In the genomic region with DNA sequence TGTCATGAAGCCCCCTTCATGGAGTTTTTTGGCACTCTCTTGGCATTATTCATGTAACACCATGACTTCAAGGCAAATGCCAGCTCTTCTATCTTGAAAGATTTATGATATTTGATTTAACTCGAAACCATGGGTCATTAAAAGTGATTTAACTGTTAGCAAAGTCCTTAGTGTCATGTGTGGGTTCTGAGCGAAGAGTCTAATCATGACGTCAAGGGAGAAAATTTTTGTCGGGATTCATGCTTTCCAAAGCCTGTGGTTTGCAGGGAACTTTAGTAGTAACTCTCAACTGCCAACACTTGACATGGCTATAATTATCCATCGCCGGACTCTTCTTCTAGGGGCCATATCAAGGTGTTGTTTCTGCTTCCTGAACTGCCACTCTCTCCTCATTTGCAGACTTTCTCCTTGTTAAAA, we compare ENCODE assay signal across 32 cellular contexts. TPM values are rescaled to one million over a fixed set of nuclear protein-coding genes. Genes with fewer than 3 reads are reported as not detected.
"Had no signal": no experiment of that assay in that cellular context is flagged by ENCODE, and none has a peak within 500 bp of the region (broad histone marks: within the 10 kb centered on the region; RNA-seq: fewer than 3 reads in every experiment).

No MANE protein-coding gene starts in this region.

- H3K27ac ChIP-seq: epithelial cell of prostate, esophagus squamous epithelium, foreskin keratinocyte, neural progenitor cell, suprapubic skin, tibial artery, upper lobe of right lung had no signal

- ATAC-seq: foreskin keratinocyte; naive thymus-derived CD8-positive, alpha-beta T cell; upper lobe of right lung had no signal

- H3K4me1 ChIP-seq: esophagus squamous epithelium, neural progenitor cell, suprapubic skin had no signal

- FAIRE-seq: bronchial epithelial cell, colon, endometrium, islet of Langerhans had no signal

- H3K4me3 ChIP-seq: esophagus squamous epithelium, neural progenitor cell, right atrium auricular region, suprapubic skin, tibial artery, upper lobe of right lung had no signal

- H3K4me1 Mint-ChIP-seq: activated CD4-positive, alpha-beta memory T cell treated with anti-CD3 and anti-CD28 coated beads, Interleukin-2, amount 10 ng/mL, durations not matched to agents 7 days and 5 days; activated CD4-positive, alpha-beta T cell treated with anti-CD3 and anti-CD28 coated beads, Interleukin-2, amount 10 ng/mL, durations not matched to agents 7 days and 5 days; activated naive CD4-positive, alpha-beta T cell treated with anti-CD3 and anti-CD28 coated beads, Interleukin-2, amount 10 ng/mL, durations not matched to agents 7 days and 5 days; activated naive CD8-positive, alpha-beta T cell treated with anti-CD3 and anti-CD28 coated beads, Interleukin-2, amount 10 ng/mL, durations not matched to agents 7 days and 5 days; memory B cell; naive thymus-derived CD8-positive, alpha-beta T cell had no signal

- H3K9me3 Mint-ChIP-seq: activated CD4-positive, alpha-beta memory T cell treated with anti-CD3 and anti-CD28 coated beads, Interleukin-2, amount 10 ng/mL, durations not matched to agents 7 days and 5 days; activated CD4-positive, alpha-beta T cell treated with anti-CD3 and anti-CD28 coated beads, Interleukin-2, amount 10 ng/mL, durations not matched to agents 7 days and 5 days; activated naive CD4-positive, alpha-beta T cell treated with anti-CD3 and anti-CD28 coated beads, Interleukin-2, amount 10 ng/mL, durations not matched to agents 7 days and 5 days; activated naive CD8-positive, alpha-beta T cell treated with anti-CD3 and anti-CD28 coated beads, Interleukin-2, amount 10 ng/mL, durations not matched to agents 7 days and 5 days; activated T-cell treated with anti-CD3 and anti-CD28 coated beads, Interleukin-2, amount 50 U/mL, for 24 hours; T-helper 1 cell treated with Interleukin-12 subunit alpha and Interleukin-12 subunit beta and Interleukin-4 antibody, amounts not matched to agents 30 μg/mL and 1 μg/mL, for 36 hours had no signal

- H3K9me3 ChIP-seq: esophagus squamous epithelium, right atrium auricular region, suprapubic skin, tibial artery, upper lobe of right lung had no signal

- H3K27ac Mint-ChIP-seq: activated CD4-positive, alpha-beta memory T cell treated with anti-CD3 and anti-CD28 coated beads, Interleukin-2, amount 10 ng/mL, durations not matched to agents 7 days and 5 days; activated CD4-positive, alpha-beta T cell treated with anti-CD3 and anti-CD28 coated beads, Interleukin-2, amount 10 ng/mL, durations not matched to agents 7 days and 5 days; activated naive CD4-positive, alpha-beta T cell treated with anti-CD3 and anti-CD28 coated beads, Interleukin-2, amount 10 ng/mL, durations not matched to agents 7 days and 5 days; activated naive CD8-positive, alpha-beta T cell treated with anti-CD3 and anti-CD28 coated beads, Interleukin-2, amount 10 ng/mL, durations not matched to agents 7 days and 5 days; activated T-cell treated with anti-CD3 and anti-CD28 coated beads, Interleukin-2, amount 50 U/mL, for 24 hours; memory B cell; naive thymus-derived CD8-positive, alpha-beta T cell; neural progenitor cell; T-helper 1 cell treated with Interleukin-12 subunit alpha and Interleukin-12 subunit beta and Interleukin-4 antibody, amounts not matched to agents 30 μg/mL and 1 μg/mL, for 36 hours had no signal

- H2AFZ ChIP-seq: neural progenitor cell had no signal

- H3K27me3 ChIP-seq: esophagus squamous epithelium, right atrium auricular region, suprapubic skin, tibial artery, upper lobe of right lung had no signal

- H3K4me2 ChIP-seq: neural progenitor cell had no signal

- H3K9ac ChIP-seq: neural progenitor cell had no signal

- DNase-seq: activated CD4-positive, alpha-beta memory T cell treated with anti-CD3 and anti-CD28 coated beads, Interleukin-2, amount 10 ng/mL, durations not matched to agents 7 days and 5 days; activated CD4-positive, alpha-beta T cell treated with anti-CD3 and anti-CD28 coated beads, Interleukin-2, amount 10 ng/mL, durations not matched to agents 7 days and 5 days; activated CD4-positive, CD25-positive, alpha-beta regulatory T cell treated with anti-CD3 and anti-CD28 coated beads, Interleukin-2, amount 50 U/mL, for 72 hours; activated CD8-positive, alpha-beta memory T cell treated with anti-CD3 and anti-CD28 coated beads, Interleukin-2, amount 50 U/mL, for 48 hours; activated gamma-delta T cell; activated naive CD4-positive, alpha-beta T cell treated with anti-CD3 and anti-CD28 coated beads, Interleukin-2, amount 10 ng/mL, durations not matched to agents 7 days and 5 days; activated naive CD8-positive, alpha-beta T cell treated with anti-CD3 and anti-CD28 coated beads, Interleukin-2, amount 10 ng/mL, durations not matched to agents 7 days and 5 days; activated T-cell treated with anti-CD3 and anti-CD28 coated beads, Interleukin-2, amount 50 U/mL, for 24 hours; amniotic stem cell; dermis blood vessel endothelial cell; effector CD8-positive, alpha-beta T cell; esophagus squamous epithelium; foreskin keratinocyte; midbrain; naive thymus-derived CD8-positive, alpha-beta T cell; stimulated activated CD4-positive, alpha-beta T cell treated with anti-CD3 and anti-CD28 coated beads, Interleukin-15, amount 100 ng/mL, for 24 hours; stimulated activated CD4-positive, alpha-beta T cell treated with anti-CD3 and anti-CD28 coated beads, Interleukin-2, amount 100 ng/mL, for 24 hours; stimulated activated naive CD4-positive, alpha-beta T cell; SW 1271; T1000; tibial artery; upper lobe of right lung had no signal

- H3K36me3 ChIP-seq: esophagus squamous epithelium, neural progenitor cell, right atrium auricular region, suprapubic skin, tibial artery, upper lobe of right lung had no signal

- H3K4me3 Mint-ChIP-seq: activated CD4-positive, alpha-beta memory T cell treated with anti-CD3 and anti-CD28 coated beads, Interleukin-2, amount 10 ng/mL, durations not matched to agents 7 days and 5 days; activated CD4-positive, alpha-beta T cell treated with anti-CD3 and anti-CD28 coated beads, Interleukin-2, amount 10 ng/mL, durations not matched to agents 7 days and 5 days; activated naive CD4-positive, alpha-beta T cell treated with anti-CD3 and anti-CD28 coated beads, Interleukin-2, amount 10 ng/mL, durations not matched to agents 7 days and 5 days; activated naive CD8-positive, alpha-beta T cell treated with anti-CD3 and anti-CD28 coated beads, Interleukin-2, amount 10 ng/mL, durations not matched to agents 7 days and 5 days; activated T-cell treated with anti-CD3 and anti-CD28 coated beads, Interleukin-2, amount 50 U/mL, for 24 hours; memory B cell; naive thymus-derived CD8-positive, alpha-beta T cell; neural progenitor cell; T-helper 1 cell treated with Interleukin-12 subunit alpha and Interleukin-12 subunit beta and Interleukin-4 antibody, amounts not matched to agents 30 μg/mL and 1 μg/mL, for 36 hours had no signal

- H3K36me3 Mint-ChIP-seq: activated naive CD4-positive, alpha-beta T cell treated with anti-CD3 and anti-CD28 coated beads, Interleukin-2, amount 10 ng/mL, durations not matched to agents 7 days and 5 days; activated naive CD8-positive, alpha-beta T cell treated with anti-CD3 and anti-CD28 coated beads, Interleukin-2, amount 10 ng/mL, durations not matched to agents 7 days and 5 days; memory B cell; neural progenitor cell had no signal

RNA-seq across cellular contexts. Expression of a gene that starts 11.5 kb away (rescaled TPM):
- total RNA-seq: activated CD4-positive, alpha-beta memory T cell treated with anti-CD3 and anti-CD28 coated beads, Interleukin-2, amount 10 ng/mL, durations not matched to agents 7 days and 5 days; activated CD4-positive, alpha-beta T cell treated with anti-CD3 and anti-CD28 coated beads, Interleukin-2, amount 10 ng/mL, durations not matched to agents 7 days and 5 days; activated naive CD8-positive, alpha-beta T cell treated with anti-CD3 and anti-CD28 coated beads, Interleukin-2, amount 10 ng/mL, durations not matched to agents 7 days and 5 days; naive thymus-derived CD8-positive, alpha-beta T cell had no signal
- polyA plus RNA-seq: naive thymus-derived CD8-positive, alpha-beta T cell had no signal
